Comparison of ENCODE assay signal across 1 cellular context in the genomic region with DNA sequence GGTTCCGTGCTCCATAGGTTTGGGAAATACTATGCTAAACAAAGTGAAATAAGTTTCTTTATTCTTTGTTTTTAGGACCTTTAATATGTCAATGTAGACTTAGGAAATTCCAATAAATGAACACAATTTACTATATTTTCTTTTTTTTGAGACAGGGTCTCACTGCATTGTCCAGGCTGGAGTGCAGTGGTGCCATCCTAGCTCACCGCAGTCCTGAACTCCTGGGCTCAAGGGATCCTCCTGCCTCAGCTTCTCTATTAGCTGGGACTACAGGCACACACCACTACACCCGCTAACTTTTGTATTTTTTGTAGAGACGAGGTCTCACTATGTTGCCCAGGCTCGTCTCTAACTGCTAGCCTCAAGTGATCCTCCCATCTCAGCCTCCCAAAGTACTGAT.
TF ChIP-seq lines count a peak whose summit lies in the region.

No MANE protein-coding gene starts in this region.

TF ChIP-seq in K562, 482 proteins besides CTCF, POLR2A, EP300 and RAD21 (continued from another document):
- TF ChIP-seq, protein P1, sequence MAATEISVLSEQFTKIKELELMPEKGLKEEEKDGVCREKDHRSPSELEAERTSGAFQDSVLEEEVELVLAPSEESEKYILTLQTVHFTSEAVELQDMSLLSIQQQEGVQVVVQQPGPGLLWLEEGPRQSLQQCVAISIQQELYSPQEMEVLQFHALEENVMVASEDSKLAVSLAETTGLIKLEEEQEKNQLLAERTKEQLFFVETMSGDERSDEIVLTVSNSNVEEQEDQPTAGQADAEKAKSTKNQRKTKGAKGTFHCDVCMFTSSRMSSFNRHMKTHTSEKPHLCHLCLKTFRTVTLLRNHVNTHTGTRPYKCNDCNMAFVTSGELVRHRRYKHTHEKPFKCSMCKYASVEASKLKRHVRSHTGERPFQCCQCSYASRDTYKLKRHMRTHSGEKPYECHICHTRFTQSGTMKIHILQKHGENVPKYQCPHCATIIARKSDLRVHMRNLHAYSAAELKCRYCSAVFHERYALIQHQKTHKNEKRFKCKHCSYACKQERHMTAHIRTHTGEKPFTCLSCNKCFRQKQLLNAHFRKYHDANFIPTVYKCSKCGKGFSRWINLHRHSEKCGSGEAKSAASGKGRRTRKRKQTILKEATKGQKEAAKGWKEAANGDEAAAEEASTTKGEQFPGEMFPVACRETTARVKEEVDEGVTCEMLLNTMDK (IDR thresholded peaks at IDR 0.05; ENCODE audit: borderline replicate concordance, insufficient read depth, low read depth, low read length, poor library complexity, severe bottlenecking): no peak
